11 cellular contexts compared by ENCODE assay signal in genomic region chr6:139448998-139449610, GRCh38.
A peak's percentile ranks its signal among the peaks of the same experiment; 100 is the strongest.
DNase-seq lines count a peak whose midpoint lies in the region; ATAC-seq and TF ChIP-seq lines count a peak whose summit lies in the region.
"Had no signal": no experiment of that assay in that cellular context is flagged by ENCODE, and none has a peak within 500 bp of the region (broad histone marks: within the 10 kb centered on the region; RNA-seq: fewer than 3 reads in every experiment).

No MANE protein-coding gene starts in this region.

- no peak overlapping the region for H3K4me3 Mint-ChIP-seq in CD8-positive, alpha-beta memory T cell
- no peak overlapping the region for H3K4me3 Mint-ChIP-seq in neural progenitor cell

- peaks cover 0 to 2% (median 0%) of the 10 kb centered on the region in 5 donors for H3K9me3 Mint-ChIP-seq in CD8-positive, alpha-beta memory T cell
- peaks cover 5% of the 10 kb centered on the region for H3K9me3 Mint-ChIP-seq in neural progenitor cell

- no peaks in the 10 kb centered on the region for H3K36me3 Mint-ChIP-seq in CD8-positive, alpha-beta memory T cell
- H3K36me3 Mint-ChIP-seq in neural progenitor cell, result no peaks in the 10 kb centered on the region

- intact Hi-C loops in adrenal gland (cut with DNase I), result no loop called here
- intact Hi-C loops in body of pancreas (cut with DNase I), result no loop called here

- TF ChIP-seq CTCF in MM.1S (IDR thresholded peaks at IDR 0.05; ENCODE audit: low read length), result no peak
- no peak for TF ChIP-seq CTCF in adrenal gland (IDR thresholded peaks at IDR 0.05)
- TF ChIP-seq CTCF in neural progenitor cell (IDR thresholded peaks at IDR 0.05), result no peak
- TF ChIP-seq CTCF in body of pancreas (IDR thresholded peaks at IDR 0.05), result no peak

- H3K9me3 ChIP-seq in CD8-positive, alpha-beta memory T cell (ENCODE audit: low read length), result no peaks in the 10 kb centered on the region
- H3K9me3 ChIP-seq in MM.1S (replicated peaks; ENCODE audit: insufficient read depth, low read length) (no peaks in the 10 kb centered on the region), adrenal gland (replicated peaks in 1 of 3) (no peaks in the 10 kb centered on the region), neural progenitor cell (ENCODE audit: low read depth) (no peaks in the 10 kb centered on the region), body of pancreas (no peaks in the 10 kb centered on the region)
- H3K9me3 ChIP-seq: vagina had no signal

- H4K20me1 ChIP-seq in MM.1S (ENCODE audit: insufficient read depth, low read length) (no peaks in the 10 kb centered on the region), neural progenitor cell (ENCODE audit: low read depth) (no peaks in the 10 kb centered on the region)

- POLR2A ChIA-PET in CD8-positive, alpha-beta memory T cell (lab: Charles Lee), result no interaction called here

- no peaks in the 10 kb centered on the region for H3K79me2 ChIP-seq in MM.1S (ENCODE audit: low read length)
- H3K79me2 ChIP-seq in neural progenitor cell (ENCODE audit: low read depth), result no peaks in the 10 kb centered on the region

- H3K36me3 ChIP-seq in CD8-positive, alpha-beta memory T cell (ENCODE audit: insufficient read depth, low read length), result no peaks in the 10 kb centered on the region
- H3K36me3 ChIP-seq in MM.1S (replicated peaks; ENCODE audit: insufficient read depth, low read length), result no peaks in the 10 kb centered on the region
- no peaks in the 10 kb centered on the region for H3K36me3 ChIP-seq in adrenal gland (replicated peaks in 1 of 2)
- H3K36me3 ChIP-seq in neural progenitor cell, result no peaks in the 10 kb centered on the region
- H3K36me3 ChIP-seq in body of pancreas (replicated peaks in 1 of 2; ENCODE audit: insufficient read depth in 1 of 2, low read depth in 2 of 2), result no peaks in the 10 kb centered on the region
- H3K36me3 ChIP-seq: vagina had no signal

- 0 out of 2 replicates have a peak overlapping the region, but pooled peaks have one; percentile 20 for H3K4me2 ChIP-seq in MM.1S (ENCODE audit: low read depth, low read length)
- H3K4me2 ChIP-seq in neural progenitor cell, result no peak overlapping the region

- 79 to 92% (median 89%) methylated on average over 4 of the region's 4 CpGs for WGBS in adrenal gland, 4 donors
- WGBS in body of pancreas, 2 donors, result 69 to 84% methylated on average over 4 of the region's 4 CpGs

- H3K4me3 ChIP-seq in CD8-positive, alpha-beta memory T cell (ENCODE audit: low read length), result no peak overlapping the region
- H3K4me3 ChIP-seq in MM.1S (ENCODE audit: low read length), result no peak overlapping the region
- no peak overlapping the region for H3K4me3 ChIP-seq in adrenal gland
- no peak overlapping the region for H3K4me3 ChIP-seq in neural progenitor cell
- no peak overlapping the region for H3K4me3 ChIP-seq in body of pancreas
- H3K4me3 ChIP-seq: vagina had no signal

- CTCF ChIA-PET in CD8-positive, alpha-beta memory T cell (lab: Charles Lee), result no interaction called here

- no peaks in the 10 kb centered on the region for H3K27me3 Mint-ChIP-seq in CD8-positive, alpha-beta memory T cell
- peaks cover 3% of the 10 kb centered on the region for H3K27me3 Mint-ChIP-seq in neural progenitor cell (ENCODE audit: insufficient read depth, low read depth)

- TF ChIP-seq POLR2A in adrenal gland (IDR thresholded peaks at IDR 0.05) (no peak), body of pancreas (IDR thresholded peaks at IDR 0.05) (no peak)

- H3K27ac ChIP-seq in CD8-positive, alpha-beta memory T cell (ENCODE audit: low read depth, low read length), result peak overlapping the region; percentile 30
- no peak overlapping the region for H3K27ac ChIP-seq in MM.1S (ENCODE audit: low read length)
- H3K27ac ChIP-seq in adrenal gland, result peak overlapping the region in 3 of 5 donors; percentile 37 to 56 (median 51)
- H3K27ac ChIP-seq in neural progenitor cell, result no peak overlapping the region
- no peak overlapping the region for H3K27ac ChIP-seq in body of pancreas
- H3K27ac ChIP-seq: vagina had no signal

- H3F3A ChIP-seq in MM.1S (ENCODE audit: insufficient read depth, low read length) (peaks cover 9% of the 10 kb centered on the region; the same call in 1 of the 2 replicates), neural progenitor cell (ENCODE audit: low read depth) (peaks cover 14% of the 10 kb centered on the region)

- peaks cover 0 to 6% (median 0%) of the 10 kb centered on the region in 3 donors for H3K4me1 Mint-ChIP-seq in CD8-positive, alpha-beta memory T cell
- H3K4me1 Mint-ChIP-seq in neural progenitor cell, result peaks cover 63% of the 10 kb centered on the region

- DNase-seq in CD8-positive, alpha-beta memory T cell, result no peak
- DNase-seq in MM.1S (no peak), adrenal gland (no peak), neural progenitor cell (ENCODE audit: low spot score) (no peak), NCI-H2196 (lab: John Stamatoyannopoulos, UW; ENCODE audit: unreplicated experiment) (no peak), body of pancreas (no peak)
- DNase-seq in activated CD4-positive, alpha-beta T cell treated with anti-CD3 and anti-CD28 coated beads for 48 hours, result no peak

- H3K4me1 ChIP-seq in CD8-positive, alpha-beta memory T cell (ENCODE audit: insufficient read depth, low read length), result no peaks in the 10 kb centered on the region
- H3K4me1 ChIP-seq in MM.1S (ENCODE audit: low read length) (peaks cover 34% of the 10 kb centered on the region), adrenal gland (replicated peaks in 1 of 2) (peaks cover 12 to 26% of the 10 kb centered on the region in 2 donors), neural progenitor cell (peaks cover 40% of the 10 kb centered on the region), body of pancreas (no peaks in the 10 kb centered on the region)
- H3K4me1 ChIP-seq: vagina had no signal

- H3K9ac ChIP-seq in MM.1S (ENCODE audit: low read length), result no peak overlapping the region
- H3K9ac ChIP-seq in neural progenitor cell, result no peak overlapping the region

- ATAC-seq in body of pancreas (no peak), GM19452 (IDR thresholded peaks at IDR 0.05; ENCODE audit: unreplicated experiment) (no peak)
- ATAC-seq: activated CD4-positive, CD25-positive, alpha-beta regulatory T cell treated with anti-CD3 and anti-CD28 coated beads, Interleukin-2, amount 50 U/mL, for 24 hours; left lobe of liver had no signal

- H3K9me2 ChIP-seq in MM.1S (replicated peaks; ENCODE audit: insufficient read depth, low read length), result no peaks in the 10 kb centered on the region

- H3K27me3 ChIP-seq in CD8-positive, alpha-beta memory T cell (ENCODE audit: insufficient read depth, low read length, poor library complexity, severe bottlenecking), result no peaks in the 10 kb centered on the region
- H3K27me3 ChIP-seq in MM.1S (replicated peaks; ENCODE audit: insufficient read depth, low read length) (no peaks in the 10 kb centered on the region), adrenal gland (no peaks in the 10 kb centered on the region), neural progenitor cell (no peaks in the 10 kb centered on the region), body of pancreas (no peaks in the 10 kb centered on the region)
- H3K27me3 ChIP-seq: vagina had no signal

- no peak overlapping the region for H3K27ac Mint-ChIP-seq in CD8-positive, alpha-beta memory T cell
- peak overlapping the region; percentile 93 for H3K27ac Mint-ChIP-seq in neural progenitor cell

- H2AFZ ChIP-seq in MM.1S (ENCODE audit: low read length) (no peak overlapping the region), neural progenitor cell (replicated peaks) (peak overlapping the region; percentile 7)

Comparison
In these comparisons a context has a peak if more than half of its experiments do, and no peak if none do; other contexts are left out.
1. H3K27ac ChIP-seq: peak in CD8-positive, alpha-beta memory T cell (single experiment) and adrenal gland (3 of 5); none in MM.1S (single experiment), neural progenitor cell (single experiment) and body of pancreas (0 of 4).